15 cellular contexts compared by ENCODE assay signal in genomic region chr9:98099346-98099745, GRCh38. TPM values are rescaled to one million over a fixed set of nuclear protein-coding genes. Genes with fewer than 3 reads are reported as not detected.
DNase-seq lines count a peak whose midpoint lies in the region; ATAC-seq and TF ChIP-seq lines count a peak whose summit lies in the region.
"Had no signal": no experiment of that assay in that cellular context is flagged by ENCODE, and none has a peak within 500 bp of the region (broad histone marks: within the 10 kb centered on the region; RNA-seq: fewer than 3 reads in every experiment).

No MANE protein-coding gene starts in this region.

- in situ Hi-C loops in mammary epithelial cell (cut with MboI; ENCODE audit: low sequenced_read_pairs in 2 of 2): no loop called here

- peak overlapping the region in 2 of 3 donors; percentile 21 to 70 for H3K4me3 Mint-ChIP-seq in T-cell
- H3K4me3 Mint-ChIP-seq: nephron had no signal

- H3K27me3 Mint-ChIP-seq in T-cell: no peaks in the 10 kb centered on the region

- TF ChIP-seq POLR2A in breast epithelium (IDR thresholded peaks at IDR 0.05): no peak

- dilution Hi-C loops in mammary epithelial cell (cut with HindIII; ENCODE audit: low sequenced_read_pairs): no loop called here

- H3K9me3 ChIP-seq in breast epithelium (no peaks in the 10 kb centered on the region), mammary epithelial cell (replicated peaks; ENCODE audit: insufficient read depth, low read length) (no peaks in the 10 kb centered on the region)
- H3K9me3 ChIP-seq: left ventricle myocardium inferior, SJCRH30 had no signal

- H2AFZ ChIP-seq in mammary epithelial cell (ENCODE audit: low read depth, low read length): no peak overlapping the region

- no peak overlapping the region for H3K4me3 ChIP-seq in breast epithelium
- no peak overlapping the region for H3K4me3 ChIP-seq in mammary epithelial cell (replicated peaks in 1 of 3; ENCODE audit: insufficient read depth in 1 of 3, low read depth in 2 of 3, low read length in 3 of 3)
- H3K4me3 ChIP-seq: left ventricle myocardium inferior, SJCRH30 had no signal

- TF ChIP-seq CTCF in breast epithelium (IDR thresholded peaks at IDR 0.05): no peak
- no peak for TF ChIP-seq CTCF in mammary epithelial cell (conservative IDR thresholded peaks at IDR 0.05 in 1 of 2, IDR thresholded peaks at IDR 0.05 in 1 of 2; ENCODE audit: extremely low read depth in 1 of 2, insufficient read depth in 1 of 2, low read depth in 1 of 2, low read length in 2 of 2)

- H3K4me1 ChIP-seq in breast epithelium: no peaks in the 10 kb centered on the region
- H3K4me1 ChIP-seq in mammary epithelial cell (ENCODE audit: insufficient read depth, low read length): no peaks in the 10 kb centered on the region
- H3K4me1 ChIP-seq: left ventricle myocardium inferior, SJCRH30 had no signal

- no peaks in the 10 kb centered on the region for H3K9me3 Mint-ChIP-seq in T-cell
- H3K9me3 Mint-ChIP-seq: nephron had no signal

- peak overlapping the region; percentile 57 to 71 for H3K27ac ChIP-seq in breast epithelium
- no peak overlapping the region for H3K27ac ChIP-seq in mammary epithelial cell (ENCODE audit: insufficient read depth, low read depth, low read length)
- peak overlapping the region; percentile 34 for H3K27ac ChIP-seq in epithelial cell of prostate
- H3K27ac ChIP-seq: left ventricle myocardium inferior, SJCRH30, WERI-Rb-1 had no signal

- H4K20me1 ChIP-seq in mammary epithelial cell (ENCODE audit: insufficient read depth, low read length): no peaks in the 10 kb centered on the region

- intact Hi-C loops in breast epithelium (cut with DNase I; ENCODE audit: low total_unique reads) (no loop called here), mammary epithelial cell (cut with micrococcal nuclease) (no loop called here)

- no peak for DNase-seq in breast epithelium (ENCODE audit: low spot score in 2 of 2)
- DNase-seq in mammary epithelial cell: no peak
- no peak for DNase-seq in T-cell
- DNase-seq in epithelial cell of prostate (ENCODE audit: low read depth, low spot score): peak; percentile 27
- no peak for DNase-seq in Ammon's horn (ENCODE audit: low spot score)
- no peak for DNase-seq in EL
- DNase-seq in islet precursor cell: no peak
- DNase-seq: C1 segment of cervical spinal cord, cerebellar nuclear complex, GF-D8, left ventricle myocardium inferior, SJCRH30, WERI-Rb-1 had no signal

- ATAC-seq in T-cell (replicated peaks in 1 of 4) (no peak), GM18517 (IDR thresholded peaks at IDR 0.05; ENCODE audit: unreplicated experiment) (no peak)

- peaks cover 49% of the 10 kb centered on the region for H3K36me3 Mint-ChIP-seq in T-cell

- POLR2A ChIA-PET in T-cell (lab: Charles Lee): interaction anchor here in 1 of 2 donors (0.5 kb wide), 1 partner anchor 156 kb away, joined by 5 read pairs; the partner anchor contains the start of gene TBC1D2

- H3K4me2 ChIP-seq in mammary epithelial cell (ENCODE audit: insufficient read depth, low read depth, low read length): no peak overlapping the region

- H3K27me3 ChIP-seq in breast epithelium (no peaks in the 10 kb centered on the region), mammary epithelial cell (ENCODE audit: insufficient read depth, low read length) (no peaks in the 10 kb centered on the region)
- H3K27me3 ChIP-seq: SJCRH30 had no signal

- H3K9ac ChIP-seq in mammary epithelial cell (ENCODE audit: insufficient read depth, low read length): no peak overlapping the region

- H3K4me1 Mint-ChIP-seq in T-cell: peaks cover 79 to 93% (median 82%) of the 10 kb centered on the region in 3 donors
- H3K4me1 Mint-ChIP-seq: nephron had no signal

- H3K36me3 ChIP-seq in breast epithelium: no peaks in the 10 kb centered on the region
- peaks cover 2% of the 10 kb centered on the region for H3K36me3 ChIP-seq in mammary epithelial cell (ENCODE audit: insufficient read depth, low read length)
- H3K36me3 ChIP-seq: left ventricle myocardium inferior, SJCRH30 had no signal

- CTCF ChIA-PET in mammary epithelial cell (lab: Charles Lee; ENCODE audit: low non-redundant PET) (no interaction called here), T-cell (lab: Charles Lee) (interaction anchor here in 1 of 2 donors (3.7 kb wide), 1 partner anchor 19 kb away, joined by 28 read pairs; the partner anchor contains the start of gene TRIM14)

- BruUV-seq in mammary epithelial cell (replicated peaks; lab: Mats Ljungman, UMichigan): no TSS peak

- 100% methylated on average over 1 of the region's 2 CpGs for WGBS in mammary epithelial cell (ENCODE audit: low coverage, missing lambda C conversion rate)

- no peaks in the 10 kb centered on the region for H3K79me2 ChIP-seq in mammary epithelial cell (ENCODE audit: insufficient read depth, low read length)

- H3K27ac Mint-ChIP-seq in T-cell: peak overlapping the region; percentile 95 to 99
- H3K27ac Mint-ChIP-seq: nephron had no signal

RNA-seq across cellular contexts. Expression of gene TRIM14, which starts 19.7 kb away (rescaled TPM):
- total RNA-seq in breast epithelium (10 to 100 TPM in 2 of 3 donors, 1 to 10 TPM in 1; 8.8 to 14.9 (median 14.6) TPM), mammary epithelial cell (10 to 100 TPM; 11.3 to 17.6 TPM), T-cell (10 to 100 TPM; 75.7 to 98.9 (median 85.3) TPM)
- 14.6 TPM for polyA plus RNA-seq in mammary epithelial cell
- polyA minus RNA-seq in mammary epithelial cell: 38.8 TPM

RNA-seq across cellular contexts. Expression of gene NANS, which starts 42.8 kb away (rescaled TPM):
- total RNA-seq in breast epithelium: 10 to 100 TPM; 43.8 to 80.6 (median 54.7) TPM
- total RNA-seq in mammary epithelial cell: 10 to 100 TPM; 44.7 to 52.4 TPM
- polyA plus RNA-seq in mammary epithelial cell: 69.6 TPM
- polyA minus RNA-seq in mammary epithelial cell: 39.5 TPM
- 10 to 100 TPM; 21.7 to 57.5 (median 27.6) TPM for total RNA-seq in T-cell

Comparison
In these comparisons a context has a peak if more than half of its experiments do, and no peak if none do; other contexts are left out.
1. RNA of gene TRIM14, which starts 19.7 kb away (total RNA-seq): 75.7 to 98.9 TPM in T-cell; 11.3 to 17.6 TPM in mammary epithelial cell and 8.8 to 14.9 TPM in breast epithelium; every median in the first group is over 4 times any median in the second.